14 cellular contexts compared by ENCODE assay signal in genomic region chr17:1030684-1031557, GRCh38. TPM values are rescaled to one million over a fixed set of nuclear protein-coding genes. Genes with fewer than 3 reads are reported as not detected.
DNase-seq lines count a peak whose midpoint lies in the region; ATAC-seq and TF ChIP-seq lines count a peak whose summit lies in the region.
"Had no signal": no experiment of that assay in that cellular context is flagged by ENCODE, and none has a peak within 500 bp of the region (broad histone marks: within the 10 kb centered on the region; RNA-seq: fewer than 3 reads in every experiment).

No MANE protein-coding gene starts in this region.

- H4K20me1 ChIP-seq in mammary epithelial cell (ENCODE audit: insufficient read depth, low read length) = no peaks in the 10 kb centered on the region

- WGBS in mammary epithelial cell (ENCODE audit: low coverage, missing lambda C conversion rate) = 86% methylated on average over 12 of the region's 48 CpGs
- WGBS in aorta, 2 donors = 7 to 9% methylated on average over 42 to 48 of the region's 48 CpGs

- no peak overlapping the region for H2AFZ ChIP-seq in mammary epithelial cell (ENCODE audit: low read depth, low read length)

- no peak overlapping the region for H3K9ac ChIP-seq in mammary epithelial cell (ENCODE audit: insufficient read depth, low read length)

- H3K36me3 ChIP-seq in breast epithelium (no peaks in the 10 kb centered on the region), mammary epithelial cell (ENCODE audit: insufficient read depth, low read length) (peaks cover 1% of the 10 kb centered on the region), aorta (ENCODE audit: control insufficient read depth in 1 of 2, insufficient read depth in 2 of 2, low read length in 1 of 2) (no peaks in the 10 kb centered on the region)
- no peaks in the 10 kb centered on the region for H3K36me3 ChIP-seq in CD8-positive, alpha-beta T cell (ENCODE audit: insufficient read depth, low read length)

- TF ChIP-seq CTCF in breast epithelium (IDR thresholded peaks at IDR 0.05) (no peak), mammary epithelial cell (conservative IDR thresholded peaks at IDR 0.05 in 1 of 2, IDR thresholded peaks at IDR 0.05 in 1 of 2; ENCODE audit: extremely low read depth in 1 of 2, insufficient read depth in 1 of 2, low read depth in 1 of 2, low read length in 2 of 2) (no peak), omental fat pad (IDR thresholded peaks at IDR 0.05) (no peak)
- TF ChIP-seq CTCF in CD8-positive, alpha-beta T cell (IDR thresholded peaks at IDR 0.05) = no peak

- no peak overlapping the region for H3K4me3 Mint-ChIP-seq in stimulated activated effector memory CD8-positive, alpha-beta T cell treated with anti-CD3 and anti-CD28 coated beads, Interleukin-12 subunit alpha, Interleukin-12 subunit beta, amount 100 ng/mL, for 72 hours
- H3K4me3 Mint-ChIP-seq in activated T-helper 2 cell treated with anti-CD3 and anti-CD28 coated beads, Interferon-gamma antibody, Interleukin-2, Interleukin-4, amounts not matched to agents 10 μg/mL and 5 μg/mL and 100 μg/mL, durations not matched to agents 14 hours and 24 hours and 36 hours (ENCODE audit: low read depth) = no peak overlapping the region
- no peak overlapping the region for H3K4me3 Mint-ChIP-seq in CD8-positive, alpha-beta T cell
- H3K4me3 Mint-ChIP-seq: activated T-helper 17 cell treated with anti-CD3 and anti-CD28 coated beads, Interleukin-2, amount 50 U/mL, for 72 hours; dendritic cell treated with granulocyte-macrophage colony-stimulating factor and Interleukin-4, amounts not matched to agents 40 ng/mL and 50 ng/mL, for 4 days had no signal

- H3K4me3 ChIP-seq in breast epithelium (peak overlapping the region; percentile 36 to 56 (median 42)), mammary epithelial cell (replicated peaks in 1 of 3; ENCODE audit: insufficient read depth in 1 of 3, low read depth in 2 of 3, low read length in 3 of 3) (no peak overlapping the region), aorta (ENCODE audit: low read length in 2 of 2) (peak overlapping the region; percentile 39 to 43)
- H3K4me3 ChIP-seq in CD8-positive, alpha-beta T cell (ENCODE audit: low read depth, low read length) = no peak overlapping the region
- H3K4me3 ChIP-seq: K562 had no signal

- H3K79me2 ChIP-seq in mammary epithelial cell (ENCODE audit: insufficient read depth, low read length) = no peaks in the 10 kb centered on the region

- in situ Hi-C loops in mammary epithelial cell (cut with MboI; ENCODE audit: low sequenced_read_pairs in 2 of 2) = no loop called here

- ATAC-seq in left cardiac atrium = peak; percentile 68 to 74
- peak; percentile 10 for ATAC-seq in omental fat pad (ENCODE audit: low FRiP score)
- peak; percentile 42 for ATAC-seq in aorta (ENCODE audit: low FRiP score)
- no peak for ATAC-seq in stimulated activated effector memory CD8-positive, alpha-beta T cell treated with anti-CD3 and anti-CD28 coated beads, Interleukin-12 subunit alpha, Interleukin-12 subunit beta, amount 100 ng/mL, for 72 hours
- no peak for ATAC-seq in CD8-positive, alpha-beta T cell
- ATAC-seq: activated T-helper 17 cell treated with anti-CD3 and anti-CD28 coated beads, Interleukin-2, amount 50 U/mL, for 72 hours; K562 had no signal

- no peak overlapping the region for H3K4me2 ChIP-seq in mammary epithelial cell (ENCODE audit: insufficient read depth, low read depth, low read length)

- peaks cover 11% of the 10 kb centered on the region for H3K36me3 Mint-ChIP-seq in stimulated activated effector memory CD8-positive, alpha-beta T cell treated with anti-CD3 and anti-CD28 coated beads, Interleukin-12 subunit alpha, Interleukin-12 subunit beta, amount 100 ng/mL, for 72 hours
- no peaks in the 10 kb centered on the region for H3K36me3 Mint-ChIP-seq in activated T-helper 2 cell treated with anti-CD3 and anti-CD28 coated beads, Interferon-gamma antibody, Interleukin-2, Interleukin-4, amounts not matched to agents 10 μg/mL and 5 μg/mL and 100 μg/mL, durations not matched to agents 14 hours and 24 hours and 36 hours (ENCODE audit: low read depth)
- H3K36me3 Mint-ChIP-seq in CD8-positive, alpha-beta T cell = peaks cover 24% of the 10 kb centered on the region

- H3K27me3 ChIP-seq in breast epithelium (no peaks in the 10 kb centered on the region), mammary epithelial cell (ENCODE audit: insufficient read depth, low read length) (no peaks in the 10 kb centered on the region), aorta (ENCODE audit: control insufficient read depth in 1 of 2, insufficient read depth in 2 of 2, low read length in 1 of 2) (no peaks in the 10 kb centered on the region)
- H3K27me3 ChIP-seq in CD8-positive, alpha-beta T cell (ENCODE audit: insufficient read depth, low read length) = no peaks in the 10 kb centered on the region

- H3K27ac ChIP-seq in breast epithelium = peak overlapping the region; percentile 38 to 85
- H3K27ac ChIP-seq in mammary epithelial cell (ENCODE audit: insufficient read depth, low read depth, low read length) = no peak overlapping the region
- peak overlapping the region; percentile 37 to 85 for H3K27ac ChIP-seq in aorta (ENCODE audit: low read depth in 1 of 2, low read length in 2 of 2)
- no peak overlapping the region for H3K27ac ChIP-seq in CD8-positive, alpha-beta T cell (ENCODE audit: low read depth, low read length)
- H3K27ac ChIP-seq: 22Rv1 had no signal

- dilution Hi-C loops in mammary epithelial cell (cut with HindIII; ENCODE audit: low sequenced_read_pairs) = no loop called here

- H3K27ac Mint-ChIP-seq in stimulated activated effector memory CD8-positive, alpha-beta T cell treated with anti-CD3 and anti-CD28 coated beads, Interleukin-12 subunit alpha, Interleukin-12 subunit beta, amount 100 ng/mL, for 72 hours = no peak overlapping the region
- H3K27ac Mint-ChIP-seq in activated T-helper 2 cell treated with anti-CD3 and anti-CD28 coated beads, Interferon-gamma antibody, Interleukin-2, Interleukin-4, amounts not matched to agents 10 μg/mL and 5 μg/mL and 100 μg/mL, durations not matched to agents 14 hours and 24 hours and 36 hours = no peak overlapping the region
- H3K27ac Mint-ChIP-seq in CD8-positive, alpha-beta T cell = no peak overlapping the region
- H3K27ac Mint-ChIP-seq: activated T-helper 17 cell treated with anti-CD3 and anti-CD28 coated beads, Interleukin-2, amount 50 U/mL, for 72 hours; dendritic cell treated with granulocyte-macrophage colony-stimulating factor and Interleukin-4, amounts not matched to agents 40 ng/mL and 50 ng/mL, for 4 days had no signal

- CTCF ChIA-PET in mammary epithelial cell (lab: Charles Lee; ENCODE audit: low non-redundant PET) = no interaction called here
- CTCF ChIA-PET in CD8-positive, alpha-beta T cell (lab: Charles Lee) = no interaction called here

- peaks cover 17% of the 10 kb centered on the region for H3K4me1 Mint-ChIP-seq in stimulated activated effector memory CD8-positive, alpha-beta T cell treated with anti-CD3 and anti-CD28 coated beads, Interleukin-12 subunit alpha, Interleukin-12 subunit beta, amount 100 ng/mL, for 72 hours
- no peaks in the 10 kb centered on the region for H3K4me1 Mint-ChIP-seq in activated T-helper 2 cell treated with anti-CD3 and anti-CD28 coated beads, Interferon-gamma antibody, Interleukin-2, Interleukin-4, amounts not matched to agents 10 μg/mL and 5 μg/mL and 100 μg/mL, durations not matched to agents 14 hours and 24 hours and 36 hours (ENCODE audit: low read depth)
- peaks cover 2% of the 10 kb centered on the region for H3K4me1 Mint-ChIP-seq in CD8-positive, alpha-beta T cell (ENCODE audit: low read depth)
- H3K4me1 Mint-ChIP-seq: activated T-helper 17 cell treated with anti-CD3 and anti-CD28 coated beads, Interleukin-2, amount 50 U/mL, for 72 hours had no signal

- peaks cover 0 to 7% of the 10 kb centered on the region in 2 donors for H3K4me1 ChIP-seq in breast epithelium
- no peaks in the 10 kb centered on the region for H3K4me1 ChIP-seq in mammary epithelial cell (ENCODE audit: insufficient read depth, low read length)
- no peaks in the 10 kb centered on the region for H3K4me1 ChIP-seq in aorta (ENCODE audit: control insufficient read depth in 1 of 2, insufficient read depth in 2 of 2, low read length in 2 of 2)
- no peaks in the 10 kb centered on the region for H3K4me1 ChIP-seq in CD8-positive, alpha-beta T cell (ENCODE audit: insufficient read depth, low read length)

- no TSS peak for BruUV-seq in mammary epithelial cell (replicated peaks; lab: Mats Ljungman, UMichigan)

- POLR2A ChIA-PET in CD8-positive, alpha-beta T cell (lab: Charles Lee) = no interaction called here

- DNase-seq in breast epithelium (ENCODE audit: low spot score in 2 of 2) (no peak), mammary epithelial cell (no peak), left cardiac atrium (peak; percentile 68), omental fat pad (ENCODE audit: low spot score) (no peak), aorta (no peak)
- DNase-seq in stimulated activated effector memory CD8-positive, alpha-beta T cell treated with anti-CD3 and anti-CD28 coated beads, Interleukin-12 subunit alpha, Interleukin-12 subunit beta, amount 100 ng/mL, for 72 hours (ENCODE audit: low spot score in 2 of 2) = no peak
- no peak for DNase-seq in activated T-helper 2 cell treated with anti-CD3 and anti-CD28 coated beads, Interferon-gamma antibody, Interleukin-2, Interleukin-4, amounts not matched to agents 10 μg/mL and 5 μg/mL and 100 μg/mL, durations not matched to agents 14 hours and 24 hours and 36 hours (ENCODE audit: low spot score)
- no peak for DNase-seq in CD8-positive, alpha-beta T cell
- DNase-seq: DMS79 treated with DMSO at 0.1 percent for 48 hours, NCI-H2171 treated with DMSO at 0.1 percent for 48 hours had no signal

- no peaks in the 10 kb centered on the region for H3K9me3 Mint-ChIP-seq in stimulated activated effector memory CD8-positive, alpha-beta T cell treated with anti-CD3 and anti-CD28 coated beads, Interleukin-12 subunit alpha, Interleukin-12 subunit beta, amount 100 ng/mL, for 72 hours
- H3K9me3 Mint-ChIP-seq in activated T-helper 2 cell treated with anti-CD3 and anti-CD28 coated beads, Interferon-gamma antibody, Interleukin-2, Interleukin-4, amounts not matched to agents 10 μg/mL and 5 μg/mL and 100 μg/mL, durations not matched to agents 14 hours and 24 hours and 36 hours = no peaks in the 10 kb centered on the region
- H3K9me3 Mint-ChIP-seq in CD8-positive, alpha-beta T cell = no peaks in the 10 kb centered on the region
- H3K9me3 Mint-ChIP-seq: activated T-helper 17 cell treated with anti-CD3 and anti-CD28 coated beads, Interleukin-2, amount 50 U/mL, for 72 hours; dendritic cell treated with granulocyte-macrophage colony-stimulating factor and Interleukin-4, amounts not matched to agents 40 ng/mL and 50 ng/mL, for 4 days had no signal

- TF ChIP-seq POLR2A in breast epithelium (IDR thresholded peaks at IDR 0.05) = no peak

- no peaks in the 10 kb centered on the region for H3K27me3 Mint-ChIP-seq in activated T-helper 2 cell treated with anti-CD3 and anti-CD28 coated beads, Interferon-gamma antibody, Interleukin-2, Interleukin-4, amounts not matched to agents 10 μg/mL and 5 μg/mL and 100 μg/mL, durations not matched to agents 14 hours and 24 hours and 36 hours (ENCODE audit: low read depth)
- H3K27me3 Mint-ChIP-seq in CD8-positive, alpha-beta T cell (ENCODE audit: low read depth) = no peaks in the 10 kb centered on the region
- H3K27me3 Mint-ChIP-seq: activated T-helper 17 cell treated with anti-CD3 and anti-CD28 coated beads, Interleukin-2, amount 50 U/mL, for 72 hours; dendritic cell treated with granulocyte-macrophage colony-stimulating factor and Interleukin-4, amounts not matched to agents 40 ng/mL and 50 ng/mL, for 4 days had no signal

- intact Hi-C loops in breast epithelium (cut with DNase I; ENCODE audit: low total_unique reads) (no loop called here), mammary epithelial cell (cut with micrococcal nuclease) (no loop called here), left cardiac atrium (cut with DNase I) (no loop called here), aorta (cut with DNase I) (loop anchor here in 1 of 2 donors (2.0 kb wide), 1 partner anchor 16 kb away; no protein-coding TSS in a partner anchor)
- intact Hi-C loops in activated T-helper 2 cell treated with anti-CD3 and anti-CD28 coated beads, Interferon-gamma antibody, Interleukin-2, Interleukin-4, amounts not matched to agents 10 μg/mL and 5 μg/mL and 100 μg/mL, durations not matched to agents 14 hours and 24 hours and 36 hours (cut with micrococcal nuclease) = no loop called here
- intact Hi-C loops in CD8-positive, alpha-beta T cell (cut with DNase I, micrococcal nuclease) = no loop called here

- H3K9me3 ChIP-seq in breast epithelium (no peaks in the 10 kb centered on the region), mammary epithelial cell (replicated peaks; ENCODE audit: insufficient read depth, low read length) (no peaks in the 10 kb centered on the region), aorta (ENCODE audit: control insufficient read depth, low read length) (no peaks in the 10 kb centered on the region)
- H3K9me3 ChIP-seq in CD8-positive, alpha-beta T cell (ENCODE audit: low read length) = no peaks in the 10 kb centered on the region

RNA-seq across cellular contexts. Expression of gene TIMM22, which starts 34.0 kb away (rescaled TPM):
- 10 to 100 TPM; 10.1 to 12.0 (median 10.8) TPM for total RNA-seq in breast epithelium
- 10 to 100 TPM; 14.3 to 17.2 TPM for total RNA-seq in mammary epithelial cell
- polyA plus RNA-seq in mammary epithelial cell = 17.8 TPM
- 20.6 TPM for polyA minus RNA-seq in mammary epithelial cell
- 10 to 100 TPM; 13.2 to 15.6 TPM for total RNA-seq in left cardiac atrium
- total RNA-seq in omental fat pad = 10 to 100 TPM; 10.9 to 18.3 (median 13.4) TPM
- 1 to 10 TPM; 7.7 to 9.1 TPM for total RNA-seq in aorta
- 1 to 10 TPM; 8.4 to 9.1 TPM for polyA plus RNA-seq in aorta
- total RNA-seq in activated T-helper 2 cell treated with anti-CD3 and anti-CD28 coated beads, Interferon-gamma antibody, Interleukin-2, Interleukin-4, amounts not matched to agents 10 μg/mL and 5 μg/mL and 100 μg/mL, durations not matched to agents 14 hours and 24 hours and 36 hours = 13.6 and 15.0 TPM in 2 replicates
- 10 to 100 TPM; 13.2 to 14.0 TPM for total RNA-seq in CD8-positive, alpha-beta T cell

RNA-seq across cellular contexts. Expression of gene NXN, which starts 51.3 kb away (rescaled TPM):
- total RNA-seq in breast epithelium (10 to 100 TPM in 2 of 3 donors, 1 to 10 TPM in 1; 9.3 to 14.3 (median 12.8) TPM), mammary epithelial cell (100 to 1,000 TPM; 126 to 128 TPM), left cardiac atrium (10 to 100 TPM; 16.7 to 20.8 TPM), omental fat pad (10 to 100 TPM in 3 of 4 donors, 1 to 10 TPM in 1; 6.8 to 16.6 (median 11.1) TPM), aorta (10 to 100 TPM; 23.4 to 41.0 TPM)
- polyA plus RNA-seq in mammary epithelial cell (87.8 TPM), aorta (10 to 100 TPM; 13.0 to 20.4 TPM)
- polyA minus RNA-seq in mammary epithelial cell = 188 TPM
- total RNA-seq in activated T-helper 2 cell treated with anti-CD3 and anti-CD28 coated beads, Interferon-gamma antibody, Interleukin-2, Interleukin-4, amounts not matched to agents 10 μg/mL and 5 μg/mL and 100 μg/mL, durations not matched to agents 14 hours and 24 hours and 36 hours = 0.43 and 0.48 TPM in 2 replicates
- total RNA-seq in CD8-positive, alpha-beta T cell = under 1 TPM; 0.17 to 0.95 TPM

Comparison
In these comparisons a context has a peak if more than half of its experiments do, and no peak if none do; other contexts are left out.
1. H3K27ac ChIP-seq: peak in breast epithelium (2 of 2) and aorta (2 of 2); none in mammary epithelial cell (single experiment) and CD8-positive, alpha-beta T cell (single experiment).
2. H3K4me3 ChIP-seq: peak in breast epithelium (3 of 3) and aorta (2 of 2); none in mammary epithelial cell (0 of 3) and CD8-positive, alpha-beta T cell (single experiment).
3. ATAC-seq: peak in left cardiac atrium (2 of 2), omental fat pad (single experiment) and aorta (single experiment); none in stimulated activated effector memory CD8-positive, alpha-beta T cell treated with anti-CD3 and anti-CD28 coated beads, Interleukin-12 subunit alpha, Interleukin-12 subunit beta, amount 100 ng/mL, for 72 hours (single experiment) and CD8-positive, alpha-beta T cell (single experiment).